In genomic region chr5:134249469-134250379, GRCh38 we compare ENCODE assay signal across 15 cellular contexts. TPM values are rescaled to one million over a fixed set of nuclear protein-coding genes. Genes with fewer than 3 reads are reported as not detected.
DNase-seq lines count a peak whose midpoint lies in the region; ATAC-seq and TF ChIP-seq lines count a peak whose summit lies in the region.
"Had no signal": no experiment of that assay in that cellular context is flagged by ENCODE, and none has a peak within 500 bp of the region (broad histone marks: within the 10 kb centered on the region; RNA-seq: fewer than 3 reads in every experiment).

No MANE protein-coding gene starts in this region.

- H3K4me1 ChIP-seq in PC-9 (replicated peaks; ENCODE audit: insufficient read depth) (peaks cover 71% of the 10 kb centered on the region), mucosa of descending colon (ENCODE audit: low read depth) (no peaks in the 10 kb centered on the region), BE2C (no peaks in the 10 kb centered on the region)
- no peaks in the 10 kb centered on the region for H3K4me1 ChIP-seq in effector memory CD4-positive, alpha-beta T cell (ENCODE audit: control insufficient read depth, insufficient read depth, low read length, poor library complexity, severe bottlenecking)

- peak overlapping the region; percentile 75 for H3K27ac Mint-ChIP-seq in Calu3 (ENCODE audit: unreplicated experiment)
- H3K27ac Mint-ChIP-seq: HFFc6 had no signal

- H3K9me3 Mint-ChIP-seq in Calu3 (ENCODE audit: low read depth, unreplicated experiment), result no peaks in the 10 kb centered on the region
- H3K9me3 Mint-ChIP-seq: HFFc6 had no signal

- H3K27me3 ChIP-seq in PC-9 (ENCODE audit: insufficient read depth, low read depth) (no peaks in the 10 kb centered on the region), BE2C (no peaks in the 10 kb centered on the region)
- H3K27me3 ChIP-seq in effector memory CD4-positive, alpha-beta T cell (replicated peaks; ENCODE audit: control insufficient read depth, insufficient read depth, low read length, poor library complexity, severe bottlenecking), result no peaks in the 10 kb centered on the region
- H3K27me3 ChIP-seq: cardiac muscle cell had no signal

- H3K4me1 Mint-ChIP-seq in Calu3 (ENCODE audit: low read depth, unreplicated experiment), result peaks cover 75% of the 10 kb centered on the region

- no peak overlapping the region for H3K4me3 ChIP-seq in PC-9
- no peak overlapping the region for H3K4me3 ChIP-seq in fibroblast of mammary gland (ENCODE audit: control insufficient read depth, low read depth, low read length)
- no peak overlapping the region for H3K4me3 ChIP-seq in mucosa of descending colon
- no peak overlapping the region for H3K4me3 ChIP-seq in effector memory CD4-positive, alpha-beta T cell (ENCODE audit: insufficient read depth, low read depth, low read length, poor library complexity, severe bottlenecking)
- H3K4me3 ChIP-seq in BE2C (ENCODE audit: low read depth, low read length), result no peak overlapping the region
- H3K4me3 ChIP-seq: cardiac muscle cell, SK-N-MC had no signal

- peaks cover 4% of the 10 kb centered on the region for H3K36me3 Mint-ChIP-seq in Calu3 (ENCODE audit: insufficient read depth, unreplicated experiment)

- BruUV-seq in Calu3 (replicated peaks; lab: Mats Ljungman, UMichigan) (no TSS peak), PC-9 (replicated peaks; lab: Mats Ljungman, UMichigan) (no TSS peak)

- H3F3A ChIP-seq in PC-9 (ENCODE audit: insufficient read depth, low read depth), result peaks cover 42% of the 10 kb centered on the region

- peak overlapping the region; percentile 94 for H3K27ac ChIP-seq in PC-9
- H3K27ac ChIP-seq in effector memory CD4-positive, alpha-beta T cell (ENCODE audit: insufficient read depth, low read length, poor library complexity, severe bottlenecking), result no peak overlapping the region
- H3K27ac ChIP-seq: cardiac muscle cell, SK-N-MC had no signal

- H3K79me2 ChIP-seq in PC-9 (ENCODE audit: low read depth), result no peaks in the 10 kb centered on the region

- no peaks in the 10 kb centered on the region for H3K9me3 ChIP-seq in PC-9 (ENCODE audit: insufficient read depth, low read depth)
- H3K9me3 ChIP-seq in mucosa of descending colon, result no peaks in the 10 kb centered on the region
- no peaks in the 10 kb centered on the region for H3K9me3 ChIP-seq in effector memory CD4-positive, alpha-beta T cell (ENCODE audit: control insufficient read depth, low read length)
- no peaks in the 10 kb centered on the region for H3K9me3 ChIP-seq in BE2C

- CTCF ChIA-PET in Calu3 (lab: Charles Lee), result interaction anchor here (1.0 kb wide), 2 partner anchors 14 to 253 kb away, joined by 3 to 6 read pairs; no protein-coding TSS in a partner anchor
- CTCF ChIA-PET in PC-9 (lab: Charles Lee), result no interaction called here

- POLR2A ChIA-PET in PC-9 (lab: Charles Lee; ENCODE audit: unreplicated experiment), result no interaction called here

- intact Hi-C loops in Calu3 (cut with micrococcal nuclease; ENCODE audit: unreplicated experiment) (loop anchor here (5.0 kb wide), 1 partner anchor 38 kb away; no protein-coding TSS in a partner anchor), PC-9 (cut with micrococcal nuclease; ENCODE audit: unreplicated experiment) (loop anchor here (5.0 kb wide), 1 partner anchor 72 kb away; the partner anchor contains the start of gene SKP1), mucosa of descending colon (cut with DNase I, micrococcal nuclease) (no loop called here)

- no peak overlapping the region for H2AFZ ChIP-seq in PC-9

- TF ChIP-seq CTCF in Calu3 (IDR thresholded peaks at IDR 0.05; ENCODE audit: unreplicated experiment), result no peak
- no peak for TF ChIP-seq CTCF in PC-9 (conservative IDR thresholded peaks at IDR 0.05)
- TF ChIP-seq CTCF in fibroblast of mammary gland (conservative IDR thresholded peaks at IDR 0.05; ENCODE audit: control insufficient read depth, insufficient read depth, low read depth, low read length), result no peak
- TF ChIP-seq CTCF in mucosa of descending colon (IDR thresholded peaks at IDR 0.05), result no peak
- no peak for TF ChIP-seq CTCF in BE2C (IDR thresholded peaks at IDR 0.05; ENCODE audit: low read depth, low read length)

- no peak overlapping the region for H3K4me2 ChIP-seq in PC-9

- H4K20me1 ChIP-seq in PC-9 (ENCODE audit: insufficient read depth), result no peaks in the 10 kb centered on the region

- DNase-seq in Calu3 (no peak), PC-9 (peak; percentile 19 to 83), fibroblast of mammary gland (ENCODE audit: low read depth) (peak; percentile 72), mucosa of descending colon (peak in 1 of 3 donors; percentile 19), GF-D8 (lab: John Stamatoyannopoulos, UW) (no peak), BE2C (no peak)
- no peak for DNase-seq in effector memory CD4-positive, alpha-beta T cell
- DNase-seq: activated CD4-positive, alpha-beta T cell treated with anti-CD3 and anti-CD28 coated beads, Interleukin-2, amount 50 U/mL, for 48 hours; HFFc6; mesenchymal stem cell; NCI-H446; retina had no signal

- no peaks in the 10 kb centered on the region for H3K36me3 ChIP-seq in PC-9 (ENCODE audit: low read depth)
- no peaks in the 10 kb centered on the region for H3K36me3 ChIP-seq in mucosa of descending colon (ENCODE audit: low read depth)
- H3K36me3 ChIP-seq in effector memory CD4-positive, alpha-beta T cell (ENCODE audit: control insufficient read depth, insufficient read depth, low read length), result no peaks in the 10 kb centered on the region
- no peaks in the 10 kb centered on the region for H3K36me3 ChIP-seq in BE2C
- H3K36me3 ChIP-seq: cardiac muscle cell had no signal

- no peak overlapping the region for H3K4me3 Mint-ChIP-seq in Calu3 (ENCODE audit: low read depth, unreplicated experiment)
- H3K4me3 Mint-ChIP-seq: HFFc6 had no signal

- no peaks in the 10 kb centered on the region for H3K27me3 Mint-ChIP-seq in Calu3 (ENCODE audit: unreplicated experiment)

- ATAC-seq in mucosa of descending colon (peak; percentile 41), HG02759 (IDR thresholded peaks at IDR 0.05; ENCODE audit: unreplicated experiment) (no peak)

- H3K9me2 ChIP-seq in PC-9 (ENCODE audit: insufficient read depth), result no peaks in the 10 kb centered on the region

RNA-seq across cellular contexts. Expression of gene PPP2CA, which starts 23.9 kb away (rescaled TPM):
- 242 and 260 TPM in 2 replicates for total RNA-seq in Calu3 (2022)
- 146 and 149 TPM in 2 replicates for total RNA-seq in PC-9 (2021)
- total RNA-seq in mucosa of descending colon, result 100 to 1,000 TPM in 2 of 3 donors, 10 to 100 TPM in 1; 93.9 to 120 (median 115) TPM
- polyA plus RNA-seq in BE2C (2012; ENCODE audit: insufficient read depth, insufficient read length, low read depth), result 306 TPM

Comparison
In these comparisons a context has a peak if more than half of its experiments do, and no peak if none do; other contexts are left out.
1. DNase-seq: peak in PC-9 (2 of 2) and fibroblast of mammary gland (single experiment); none in Calu3 (single experiment), GF-D8 (single experiment), effector memory CD4-positive, alpha-beta T cell (0 of 3) and BE2C (single experiment).
2. intact Hi-C loops: an anchor here in Calu3 (5.0 kb wide) and PC-9 (5.0 kb wide); none called in mucosa of descending colon.